ENCODE assay signal across 13 cellular contexts in genomic region chr1:51850420-51851297, GRCh38. TPM values are rescaled to one million over a fixed set of nuclear protein-coding genes. Genes with fewer than 3 reads are reported as not detected.
DNase-seq lines count a peak whose midpoint lies in the region; ATAC-seq and TF ChIP-seq lines count a peak whose summit lies in the region.
"Had no signal": no experiment of that assay in that cellular context is flagged by ENCODE, and none has a peak within 500 bp of the region (broad histone marks: within the 10 kb centered on the region; RNA-seq: fewer than 3 reads in every experiment).

No MANE protein-coding gene starts in this region.

- H3K9me3 Mint-ChIP-seq in natural killer cell: no peaks in the 10 kb centered on the region
- H3K9me3 Mint-ChIP-seq: stimulated activated memory B cell treated with anti-CD40 and anti-IgM and Interleukin-4, amounts not matched to agents 10 μg/mL and 1 μg/mL and 100 μg/mL, for 72 hours had no signal

- H3K36me3 ChIP-seq in A673 (ENCODE audit: insufficient read depth, low read length, poor library complexity, severe bottlenecking) (peaks cover 30% of the 10 kb centered on the region), heart left ventricle (peaks cover 0 to 23% (median 5%) of the 10 kb centered on the region in 9 donors)

- H3K4me1 ChIP-seq in A673 (ENCODE audit: insufficient read depth, low read length, poor library complexity, severe bottlenecking) (peaks cover 31% of the 10 kb centered on the region), heart left ventricle (peaks cover 5 to 18% (median 10%) of the 10 kb centered on the region in 12 donors)

- TF ChIP-seq POLR2A in heart left ventricle (IDR thresholded peaks at IDR 0.05): no peak

- peak overlapping the region; percentile 83 for H3K27ac ChIP-seq in A673 (ENCODE audit: low read depth, low read length, poor library complexity, severe bottlenecking)
- H3K27ac ChIP-seq in heart left ventricle: peak overlapping the region in 1 of 12 donors; percentile 25

- CTCF ChIA-PET in A673 (lab: Charles Lee): no interaction called here

- H3K27me3 ChIP-seq in A673 (replicated peaks; ENCODE audit: insufficient read depth, low read depth, low read length, poor library complexity) (no peaks in the 10 kb centered on the region), heart left ventricle (no peaks in the 10 kb centered on the region)

- H3K9me3 ChIP-seq in A673 (ENCODE audit: low read depth, low read length, poor library complexity, severe bottlenecking) (peaks cover 4% of the 10 kb centered on the region), heart left ventricle (no peaks in the 10 kb centered on the region)

- intact Hi-C loops in A673 (cut with micrococcal nuclease; ENCODE audit: unreplicated experiment): no loop called here
- intact Hi-C loops in heart left ventricle (cut with DNase I): no loop called here
- intact Hi-C loops in natural killer cell (cut with micrococcal nuclease): no loop called here

- no peaks in the 10 kb centered on the region for H3K36me3 Mint-ChIP-seq in natural killer cell

- no TSS peak for BruUV-seq in A673 (replicated peaks; lab: Mats Ljungman, UMichigan)

- peak overlapping the region in 1 of 2 donors; percentile 27 for H3K27ac Mint-ChIP-seq in natural killer cell
- H3K27ac Mint-ChIP-seq: stimulated activated memory B cell treated with anti-CD40 and anti-IgM and Interleukin-4, amounts not matched to agents 10 μg/mL and 1 μg/mL and 100 μg/mL, for 72 hours had no signal

- in situ Hi-C loops in KBM-7 (cut with MboI; ENCODE audit: low pct_unique_long_range_greater_than_20kb, low sequenced_read_pairs): no loop called here

- POLR2A ChIA-PET in A673 (lab: Charles Lee; ENCODE audit: low non-redundant PET): interaction anchor here (0.6 kb wide), 1 partner anchor 13 kb away, joined by 5 read pairs; no protein-coding TSS in a partner anchor

- no peak overlapping the region for H3K4me3 Mint-ChIP-seq in natural killer cell
- H3K4me3 Mint-ChIP-seq: H9; stimulated activated memory B cell treated with anti-CD40 and anti-IgM and Interleukin-4, amounts not matched to agents 10 μg/mL and 1 μg/mL and 100 μg/mL, for 72 hours had no signal

- H3K27me3 Mint-ChIP-seq in natural killer cell (ENCODE audit: low read depth in 2 of 2): no peaks in the 10 kb centered on the region
- H3K27me3 Mint-ChIP-seq: stimulated activated memory B cell treated with anti-CD40 and anti-IgM and Interleukin-4, amounts not matched to agents 10 μg/mL and 1 μg/mL and 100 μg/mL, for 72 hours had no signal

- H3K4me3 ChIP-seq in A673 (ENCODE audit: low read depth, low read length, poor library complexity, severe bottlenecking) (no peak overlapping the region), heart left ventricle (no peak overlapping the region)

- H3K4me1 Mint-ChIP-seq in natural killer cell: peaks cover 16 to 27% of the 10 kb centered on the region in 2 donors

- WGBS in heart left ventricle, 4 donors: 31 to 46% (median 40%) methylated on average over 8 of the region's 8 CpGs

- no peak for DNase-seq in A673 (ENCODE audit: low spot score)
- DNase-seq in KBM-7: peak; percentile 74
- DNase-seq in heart left ventricle: peak in 3 of 5 donors; percentile 17 to 49 (median 37)
- DNase-seq in mesenteric fat pad (ENCODE audit: low spot score): no peak
- no peak for DNase-seq in occipital lobe (lab: John Stamatoyannopoulos, UW)
- no peak for DNase-seq in natural killer cell
- DNase-seq in iPS-NIHi11 (ENCODE audit: low spot score): no peak
- DNase-seq: activated CD8-positive, alpha-beta memory T cell treated with anti-CD3 and anti-CD28 coated beads, Interleukin-2, amount 50 U/mL, for 4 hours; DMS79; H9 had no signal

- ATAC-seq in SK-N-SH treated with all-trans-retinoic acid at 6 μM for 48 hours (peak; percentile 40; the same call in 2 of the 3 replicates), heart left ventricle (peak; percentile 26 to 65 (median 48)), natural killer cell (no peak)
- ATAC-seq: left lobe of liver; stimulated activated memory B cell treated with anti-CD40 and anti-IgM and Interleukin-4, amounts not matched to agents 10 μg/mL and 1 μg/mL and 100 μg/mL, for 72 hours had no signal

- TF ChIP-seq CTCF in A673 (conservative IDR thresholded peaks at IDR 0.05; ENCODE audit: low read depth, low read length): no peak
- no peak for TF ChIP-seq CTCF in heart left ventricle (IDR thresholded peaks at IDR 0.05)
- no peak for TF ChIP-seq CTCF in natural killer cell (IDR thresholded peaks at IDR 0.05)

TF ChIP-seq in SK-N-SH treated with all-trans-retinoic acid at 6 μM for 48 hours, 23 proteins besides CTCF, POLR2A, EP300 and RAD21:
- TF ChIP-seq ZNF8 (CRISPR knock-in tag; IDR thresholded peaks at IDR 0.05) (no peak), TCF4 (CRISPR knock-in tag; IDR thresholded peaks at IDR 0.05; ENCODE audit: borderline replicate concordance) (no peak), CSDC2 (CRISPR knock-in tag; IDR thresholded peaks at IDR 0.05) (no peak), ZNF70 (CRISPR knock-in tag; IDR thresholded peaks at IDR 0.05) (no peak), BACH2 (CRISPR knock-in tag; IDR thresholded peaks at IDR 0.05; ENCODE audit: borderline replicate concordance) (no peak)

RNA-seq across cellular contexts. Expression of gene NRDC, which starts 27.9 kb away (rescaled TPM):
- total RNA-seq in A673 (2021) (1,009 and 1,043 TPM in 2 replicates), heart left ventricle (100 to 1,000 TPM in 7 of 9 donors, 10 to 100 TPM in 2; 89.4 to 152 (median 125) TPM), mesenteric fat pad (129 TPM), occipital lobe (76.0 TPM), natural killer cell (100 to 1,000 TPM; 122 to 165 (median 145) TPM)
- 100 to 1,000 TPM in 1 of 2 donors, 10 to 100 TPM in 1; 93.2 to 110 TPM for polyA plus RNA-seq in heart left ventricle

Comparison
In these comparisons a context has a peak if more than half of its experiments do, and no peak if none do; other contexts are left out.
1. DNase-seq: peak in KBM-7 (single experiment) and heart left ventricle (3 of 5); none in A673 (single experiment), mesenteric fat pad (single experiment), occipital lobe (single experiment), natural killer cell (single experiment) and iPS-NIHi11 (single experiment).
2. ATAC-seq: peak in SK-N-SH treated with all-trans-retinoic acid at 6 μM for 48 hours (single experiment) and heart left ventricle (4 of 4); none in natural killer cell (0 of 3).